ENCODE assay signal across 8 cellular contexts in the genomic region with DNA sequence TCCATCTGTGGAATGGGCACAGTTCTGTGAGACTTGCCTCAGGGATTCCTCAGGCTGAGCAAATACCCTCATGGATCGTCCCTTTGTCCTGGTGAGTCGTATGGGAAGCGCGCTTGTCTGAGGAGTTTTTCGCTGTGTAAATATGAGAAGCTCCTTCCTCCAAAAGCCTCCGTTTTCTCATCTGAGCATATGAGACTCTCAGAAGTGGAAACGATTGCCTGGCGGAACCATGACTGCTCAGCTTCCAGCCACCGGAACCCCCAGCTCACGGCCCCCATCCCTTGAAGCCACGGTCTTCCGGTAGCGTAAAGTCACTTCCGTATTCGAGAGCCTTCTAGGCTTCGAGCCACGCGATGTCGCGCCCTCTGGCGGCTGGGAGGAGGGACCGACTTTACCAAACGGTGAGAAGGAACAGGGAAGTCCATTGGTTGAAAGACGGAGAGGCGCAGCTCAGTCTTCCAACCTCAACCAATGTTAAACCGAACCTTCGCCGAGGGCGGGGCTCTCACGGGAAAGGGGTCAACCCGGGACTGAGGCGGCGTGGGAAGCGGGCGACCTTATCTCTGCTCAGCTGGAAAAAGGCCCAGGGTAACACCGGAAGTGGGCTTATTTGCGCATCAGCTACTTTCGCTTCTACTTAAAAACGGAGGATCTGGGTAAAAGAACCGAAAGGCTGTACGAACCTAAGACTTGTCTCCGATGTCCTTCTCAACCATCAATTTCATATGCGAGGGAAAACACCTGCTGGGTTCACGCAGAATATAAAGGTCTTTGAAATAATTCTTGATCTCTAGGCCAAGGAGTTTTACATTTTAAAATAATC. TPM values are rescaled to one million over a fixed set of nuclear protein-coding genes. Genes with fewer than 3 reads are reported as not detected.
A peak's percentile ranks its signal among the peaks of the same experiment; 100 is the strongest.
DNase-seq lines count a peak whose midpoint lies in the region; ATAC-seq and TF ChIP-seq lines count a peak whose summit lies in the region.

No MANE protein-coding gene starts in this region.

- peaks cover 2% of the 10 kb centered on the region for H3K36me3 ChIP-seq in OCI-LY3 (replicated peaks; ENCODE audit: low read depth, low read length)

- TF ChIP-seq CTCF in OCI-LY3 (IDR thresholded peaks at IDR 0.05; ENCODE audit: low read depth, low read length) (peak; percentile 81), epithelial cell of esophagus (IDR thresholded peaks at IDR 0.05; ENCODE audit: insufficient read depth, low read depth, low read length, missing control alignments) (peak; percentile 99)

- DNase-seq in DMS153 (lab: John Stamatoyannopoulos, UW): peak; percentile 100
- peak; percentile 82 for DNase-seq in HuH-7.5 (ENCODE audit: low spot score)
- peak; percentile 96 for DNase-seq in activated T-cell treated with anti-CD3 and anti-CD28 coated beads for 4 hours
- peak; percentile 98 for DNase-seq in epithelial cell of esophagus (ENCODE audit: low read depth)
- peak; percentile 97 for DNase-seq in stimulated activated CD8-positive, alpha-beta memory T cell treated with anti-CD3 and anti-CD28 coated beads, Interleukin-4, amount 100 ng/mL, for 1 hour (ENCODE audit: low read depth in 2 of 2, low spot score in 1 of 2)

- H3K4me1 ChIP-seq in OCI-LY3 (ENCODE audit: low read length) (peaks cover 14% of the 10 kb centered on the region), mononuclear cell (ENCODE audit: insufficient read depth, low read length) (peaks cover 24% of the 10 kb centered on the region)

- H3K27me3 ChIP-seq in OCI-LY3 (ENCODE audit: low read depth, low read length) (no peaks in the 10 kb centered on the region), mononuclear cell (ENCODE audit: insufficient read depth, low read length) (no peaks in the 10 kb centered on the region)

- peaks cover 17% of the 10 kb centered on the region for H3K79me2 ChIP-seq in OCI-LY3 (ENCODE audit: low read length)

- H3K4me3 ChIP-seq in OCI-LY3 (ENCODE audit: low read length): peak overlapping the region; percentile 98
- H3K4me3 ChIP-seq in epithelial cell of esophagus (ENCODE audit: low read length): peak overlapping the region; percentile 100
- peak overlapping the region; percentile 77 for H3K4me3 ChIP-seq in mononuclear cell (ENCODE audit: low read length)

- ATAC-seq in GM21526 (IDR thresholded peaks at IDR 0.05; ENCODE audit: low FRiP score, unreplicated experiment): peak; percentile 92

- peak overlapping the region; percentile 95 for H3K27ac ChIP-seq in OCI-LY3 (ENCODE audit: low read length)

- H3K9me3 ChIP-seq in OCI-LY3 (ENCODE audit: insufficient read depth, low read length) (no peaks in the 10 kb centered on the region), mononuclear cell (ENCODE audit: low read depth, low read length) (no peaks in the 10 kb centered on the region)

- H4K20me1 ChIP-seq in OCI-LY3 (ENCODE audit: insufficient read depth, low read length): no peaks in the 10 kb centered on the region

- H3K4me2 ChIP-seq in OCI-LY3 (ENCODE audit: low read length): peak overlapping the region; percentile 91

- peak overlapping the region; percentile 97 for H3K9ac ChIP-seq in OCI-LY3 (ENCODE audit: low read length)

- H2AFZ ChIP-seq in OCI-LY3 (ENCODE audit: low read depth, low read length): peak overlapping the region; percentile 57; the same call in 1 of the 2 replicates

RNA-seq across cellular contexts. Expression of gene AZIN2, which starts 46.3 kb away (rescaled TPM):
- 1.6 TPM for total RNA-seq in mononuclear cell

RNA-seq across cellular contexts. Expression of gene TRIM62, which starts 54.6 kb away (rescaled TPM):
- total RNA-seq in mononuclear cell: 9.9 TPM

Comparison
In these comparisons a context has a peak if more than half of its experiments do, and no peak if none do; other contexts are left out.
1. Peak in every context shown above with its lines: DNase-seq, ATAC-seq, H3K4me3 ChIP-seq and H3K27ac ChIP-seq.